In the genomic region with DNA sequence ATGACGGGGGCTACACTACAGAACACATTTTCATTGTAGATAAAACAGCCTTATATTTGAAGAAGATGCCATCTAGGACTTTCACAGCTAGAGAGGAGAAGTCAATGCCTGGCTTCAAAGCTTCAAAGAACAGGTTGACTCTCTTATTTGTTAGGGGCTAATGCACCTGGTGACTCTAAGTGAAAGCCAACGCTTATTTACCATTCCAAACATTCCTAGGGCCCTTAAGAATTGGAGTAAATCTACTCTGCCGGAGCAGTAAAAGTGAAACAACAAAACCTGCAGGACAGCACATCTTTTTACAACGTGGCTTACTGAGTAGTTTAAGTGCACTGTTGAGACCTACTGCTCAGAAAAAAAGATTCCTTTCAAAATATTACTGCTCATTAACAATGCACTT, we compare ENCODE assay signal across 2 cellular contexts.
TF ChIP-seq lines count a peak whose summit lies in the region.

No MANE protein-coding gene starts in this region.

TF ChIP-seq in GM23338, 12 proteins besides CTCF, POLR2A, EP300 and RAD21 (continued from another document):
- TF ChIP-seq, protein P1, sequence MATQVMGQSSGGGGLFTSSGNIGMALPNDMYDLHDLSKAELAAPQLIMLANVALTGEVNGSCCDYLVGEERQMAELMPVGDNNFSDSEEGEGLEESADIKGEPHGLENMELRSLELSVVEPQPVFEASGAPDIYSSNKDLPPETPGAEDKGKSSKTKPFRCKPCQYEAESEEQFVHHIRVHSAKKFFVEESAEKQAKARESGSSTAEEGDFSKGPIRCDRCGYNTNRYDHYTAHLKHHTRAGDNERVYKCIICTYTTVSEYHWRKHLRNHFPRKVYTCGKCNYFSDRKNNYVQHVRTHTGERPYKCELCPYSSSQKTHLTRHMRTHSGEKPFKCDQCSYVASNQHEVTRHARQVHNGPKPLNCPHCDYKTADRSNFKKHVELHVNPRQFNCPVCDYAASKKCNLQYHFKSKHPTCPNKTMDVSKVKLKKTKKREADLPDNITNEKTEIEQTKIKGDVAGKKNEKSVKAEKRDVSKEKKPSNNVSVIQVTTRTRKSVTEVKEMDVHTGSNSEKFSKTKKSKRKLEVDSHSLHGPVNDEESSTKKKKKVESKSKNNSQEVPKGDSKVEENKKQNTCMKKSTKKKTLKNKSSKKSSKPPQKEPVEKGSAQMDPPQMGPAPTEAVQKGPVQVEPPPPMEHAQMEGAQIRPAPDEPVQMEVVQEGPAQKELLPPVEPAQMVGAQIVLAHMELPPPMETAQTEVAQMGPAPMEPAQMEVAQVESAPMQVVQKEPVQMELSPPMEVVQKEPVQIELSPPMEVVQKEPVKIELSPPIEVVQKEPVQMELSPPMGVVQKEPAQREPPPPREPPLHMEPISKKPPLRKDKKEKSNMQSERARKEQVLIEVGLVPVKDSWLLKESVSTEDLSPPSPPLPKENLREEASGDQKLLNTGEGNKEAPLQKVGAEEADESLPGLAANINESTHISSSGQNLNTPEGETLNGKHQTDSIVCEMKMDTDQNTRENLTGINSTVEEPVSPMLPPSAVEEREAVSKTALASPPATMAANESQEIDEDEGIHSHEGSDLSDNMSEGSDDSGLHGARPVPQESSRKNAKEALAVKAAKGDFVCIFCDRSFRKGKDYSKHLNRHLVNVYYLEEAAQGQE (IDR thresholded peaks at IDR 0.05; ENCODE audit: unreplicated experiment), result no peak
- TF ChIP-seq ZNF114 (CRISPR knock-in tag; IDR thresholded peaks at IDR 0.05), result no peak
- no peak for TF ChIP-seq POLR2AphosphoS5 (IDR thresholded peaks at IDR 0.05; ENCODE audit: low read depth)
- no peak for TF ChIP-seq EZH2phosphoT487 (IDR thresholded peaks at IDR 0.05; ENCODE audit: unreplicated experiment)
- TF ChIP-seq, protein P2, sequence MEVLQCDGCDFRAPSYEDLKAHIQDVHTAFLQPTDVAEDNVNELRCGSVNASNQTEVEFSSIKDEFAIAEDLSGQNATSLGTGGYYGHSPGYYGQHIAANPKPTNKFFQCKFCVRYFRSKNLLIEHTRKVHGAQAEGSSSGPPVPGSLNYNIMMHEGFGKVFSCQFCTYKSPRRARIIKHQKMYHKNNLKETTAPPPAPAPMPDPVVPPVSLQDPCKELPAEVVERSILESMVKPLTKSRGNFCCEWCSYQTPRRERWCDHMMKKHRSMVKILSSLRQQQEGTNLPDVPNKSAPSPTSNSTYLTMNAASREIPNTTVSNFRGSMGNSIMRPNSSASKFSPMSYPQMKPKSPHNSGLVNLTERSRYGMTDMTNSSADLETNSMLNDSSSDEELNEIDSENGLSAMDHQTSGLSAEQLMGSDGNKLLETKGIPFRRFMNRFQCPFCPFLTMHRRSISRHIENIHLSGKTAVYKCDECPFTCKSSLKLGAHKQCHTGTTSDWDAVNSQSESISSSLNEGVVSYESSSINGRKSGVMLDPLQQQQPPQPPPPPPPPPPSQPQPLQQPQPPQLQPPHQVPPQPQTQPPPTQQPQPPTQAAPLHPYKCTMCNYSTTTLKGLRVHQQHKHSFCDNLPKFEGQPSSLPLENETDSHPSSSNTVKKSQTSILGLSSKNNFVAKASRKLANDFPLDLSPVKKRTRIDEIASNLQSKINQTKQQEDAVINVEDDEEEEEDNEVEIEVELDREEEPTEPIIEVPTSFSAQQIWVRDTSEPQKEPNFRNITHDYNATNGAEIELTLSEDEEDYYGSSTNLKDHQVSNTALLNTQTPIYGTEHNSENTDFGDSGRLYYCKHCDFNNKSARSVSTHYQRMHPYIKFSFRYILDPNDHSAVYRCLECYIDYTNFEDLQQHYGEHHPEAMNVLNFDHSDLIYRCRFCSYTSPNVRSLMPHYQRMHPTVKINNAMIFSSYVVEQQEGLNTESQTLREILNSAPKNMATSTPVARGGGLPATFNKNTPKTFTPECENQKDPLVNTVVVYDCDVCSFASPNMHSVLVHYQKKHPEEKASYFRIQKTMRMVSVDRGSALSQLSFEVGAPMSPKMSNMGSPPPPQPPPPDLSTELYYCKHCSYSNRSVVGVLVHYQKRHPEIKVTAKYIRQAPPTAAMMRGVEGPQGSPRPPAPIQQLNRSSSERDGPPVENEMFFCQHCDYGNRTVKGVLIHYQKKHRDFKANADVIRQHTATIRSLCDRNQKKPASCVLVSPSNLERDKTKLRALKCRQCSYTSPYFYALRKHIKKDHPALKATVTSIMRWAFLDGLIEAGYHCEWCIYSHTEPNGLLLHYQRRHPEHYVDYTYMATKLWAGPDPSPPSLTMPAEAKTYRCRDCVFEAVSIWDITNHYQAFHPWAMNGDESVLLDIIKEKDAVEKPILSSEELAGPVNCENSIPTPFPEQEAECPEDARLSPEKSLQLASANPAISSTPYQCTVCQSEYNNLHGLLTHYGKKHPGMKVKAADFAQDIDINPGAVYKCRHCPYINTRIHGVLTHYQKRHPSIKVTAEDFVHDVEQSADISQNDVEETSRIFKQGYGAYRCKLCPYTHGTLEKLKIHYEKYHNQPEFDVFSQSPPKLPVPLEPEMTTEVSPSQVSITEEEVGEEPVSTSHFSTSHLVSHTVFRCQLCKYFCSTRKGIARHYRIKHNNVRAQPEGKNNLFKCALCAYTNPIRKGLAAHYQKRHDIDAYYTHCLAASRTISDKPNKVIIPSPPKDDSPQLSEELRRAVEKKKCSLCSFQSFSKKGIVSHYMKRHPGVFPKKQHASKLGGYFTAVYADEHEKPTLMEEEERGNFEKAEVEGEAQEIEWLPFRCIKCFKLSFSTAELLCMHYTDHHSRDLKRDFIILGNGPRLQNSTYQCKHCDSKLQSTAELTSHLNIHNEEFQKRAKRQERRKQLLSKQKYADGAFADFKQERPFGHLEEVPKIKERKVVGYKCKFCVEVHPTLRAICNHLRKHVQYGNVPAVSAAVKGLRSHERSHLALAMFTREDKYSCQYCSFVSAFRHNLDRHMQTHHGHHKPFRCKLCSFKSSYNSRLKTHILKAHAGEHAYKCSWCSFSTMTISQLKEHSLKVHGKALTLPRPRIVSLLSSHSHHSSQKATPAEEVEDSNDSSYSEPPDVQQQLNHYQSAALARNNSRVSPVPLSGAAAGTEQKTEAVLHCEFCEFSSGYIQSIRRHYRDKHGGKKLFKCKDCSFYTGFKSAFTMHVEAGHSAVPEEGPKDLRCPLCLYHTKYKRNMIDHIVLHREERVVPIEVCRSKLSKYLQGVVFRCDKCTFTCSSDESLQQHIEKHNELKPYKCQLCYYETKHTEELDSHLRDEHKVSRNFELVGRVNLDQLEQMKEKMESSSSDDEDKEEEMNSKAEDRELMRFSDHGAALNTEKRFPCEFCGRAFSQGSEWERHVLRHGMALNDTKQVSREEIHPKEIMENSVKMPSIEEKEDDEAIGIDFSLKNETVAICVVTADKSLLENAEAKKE (CRISPR knock-in tag; IDR thresholded peaks at IDR 0.05), result no peak
- TF ChIP-seq, protein P3, sequence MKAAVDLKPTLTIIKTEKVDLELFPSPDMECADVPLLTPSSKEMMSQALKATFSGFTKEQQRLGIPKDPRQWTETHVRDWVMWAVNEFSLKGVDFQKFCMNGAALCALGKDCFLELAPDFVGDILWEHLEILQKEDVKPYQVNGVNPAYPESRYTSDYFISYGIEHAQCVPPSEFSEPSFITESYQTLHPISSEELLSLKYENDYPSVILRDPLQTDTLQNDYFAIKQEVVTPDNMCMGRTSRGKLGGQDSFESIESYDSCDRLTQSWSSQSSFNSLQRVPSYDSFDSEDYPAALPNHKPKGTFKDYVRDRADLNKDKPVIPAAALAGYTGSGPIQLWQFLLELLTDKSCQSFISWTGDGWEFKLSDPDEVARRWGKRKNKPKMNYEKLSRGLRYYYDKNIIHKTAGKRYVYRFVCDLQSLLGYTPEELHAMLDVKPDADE (IDR thresholded peaks at IDR 0.05), result no peak
- no peak for TF ChIP-seq STAT1 (IDR thresholded peaks at IDR 0.05; ENCODE audit: unreplicated experiment)
- TF ChIP-seq NANOG (IDR thresholded peaks at IDR 0.05; ENCODE audit: borderline replicate concordance), result no peak
TF ChIP-seq in GM23338: peak in this region for 0.

TF ChIP-seq in WTC11, 78 proteins besides CTCF, POLR2A, EP300 and RAD21 (continued from another document):
- TF ChIP-seq, protein P4, sequence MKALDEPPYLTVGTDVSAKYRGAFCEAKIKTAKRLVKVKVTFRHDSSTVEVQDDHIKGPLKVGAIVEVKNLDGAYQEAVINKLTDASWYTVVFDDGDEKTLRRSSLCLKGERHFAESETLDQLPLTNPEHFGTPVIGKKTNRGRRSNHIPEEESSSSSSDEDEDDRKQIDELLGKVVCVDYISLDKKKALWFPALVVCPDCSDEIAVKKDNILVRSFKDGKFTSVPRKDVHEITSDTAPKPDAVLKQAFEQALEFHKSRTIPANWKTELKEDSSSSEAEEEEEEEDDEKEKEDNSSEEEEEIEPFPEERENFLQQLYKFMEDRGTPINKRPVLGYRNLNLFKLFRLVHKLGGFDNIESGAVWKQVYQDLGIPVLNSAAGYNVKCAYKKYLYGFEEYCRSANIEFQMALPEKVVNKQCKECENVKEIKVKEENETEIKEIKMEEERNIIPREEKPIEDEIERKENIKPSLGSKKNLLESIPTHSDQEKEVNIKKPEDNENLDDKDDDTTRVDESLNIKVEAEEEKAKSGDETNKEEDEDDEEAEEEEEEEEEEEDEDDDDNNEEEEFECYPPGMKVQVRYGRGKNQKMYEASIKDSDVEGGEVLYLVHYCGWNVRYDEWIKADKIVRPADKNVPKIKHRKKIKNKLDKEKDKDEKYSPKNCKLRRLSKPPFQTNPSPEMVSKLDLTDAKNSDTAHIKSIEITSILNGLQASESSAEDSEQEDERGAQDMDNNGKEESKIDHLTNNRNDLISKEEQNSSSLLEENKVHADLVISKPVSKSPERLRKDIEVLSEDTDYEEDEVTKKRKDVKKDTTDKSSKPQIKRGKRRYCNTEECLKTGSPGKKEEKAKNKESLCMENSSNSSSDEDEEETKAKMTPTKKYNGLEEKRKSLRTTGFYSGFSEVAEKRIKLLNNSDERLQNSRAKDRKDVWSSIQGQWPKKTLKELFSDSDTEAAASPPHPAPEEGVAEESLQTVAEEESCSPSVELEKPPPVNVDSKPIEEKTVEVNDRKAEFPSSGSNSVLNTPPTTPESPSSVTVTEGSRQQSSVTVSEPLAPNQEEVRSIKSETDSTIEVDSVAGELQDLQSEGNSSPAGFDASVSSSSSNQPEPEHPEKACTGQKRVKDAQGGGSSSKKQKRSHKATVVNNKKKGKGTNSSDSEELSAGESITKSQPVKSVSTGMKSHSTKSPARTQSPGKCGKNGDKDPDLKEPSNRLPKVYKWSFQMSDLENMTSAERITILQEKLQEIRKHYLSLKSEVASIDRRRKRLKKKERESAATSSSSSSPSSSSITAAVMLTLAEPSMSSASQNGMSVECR (CRISPR knock-in tag; IDR thresholded peaks at IDR 0.05; ENCODE audit: borderline replicate concordance), result no peak
- TF ChIP-seq MXD4 (CRISPR knock-in tag; IDR thresholded peaks at IDR 0.05; ENCODE audit: borderline replicate concordance), result no peak
